ENCODE assay signal across 30 cellular contexts in the genomic region with DNA sequence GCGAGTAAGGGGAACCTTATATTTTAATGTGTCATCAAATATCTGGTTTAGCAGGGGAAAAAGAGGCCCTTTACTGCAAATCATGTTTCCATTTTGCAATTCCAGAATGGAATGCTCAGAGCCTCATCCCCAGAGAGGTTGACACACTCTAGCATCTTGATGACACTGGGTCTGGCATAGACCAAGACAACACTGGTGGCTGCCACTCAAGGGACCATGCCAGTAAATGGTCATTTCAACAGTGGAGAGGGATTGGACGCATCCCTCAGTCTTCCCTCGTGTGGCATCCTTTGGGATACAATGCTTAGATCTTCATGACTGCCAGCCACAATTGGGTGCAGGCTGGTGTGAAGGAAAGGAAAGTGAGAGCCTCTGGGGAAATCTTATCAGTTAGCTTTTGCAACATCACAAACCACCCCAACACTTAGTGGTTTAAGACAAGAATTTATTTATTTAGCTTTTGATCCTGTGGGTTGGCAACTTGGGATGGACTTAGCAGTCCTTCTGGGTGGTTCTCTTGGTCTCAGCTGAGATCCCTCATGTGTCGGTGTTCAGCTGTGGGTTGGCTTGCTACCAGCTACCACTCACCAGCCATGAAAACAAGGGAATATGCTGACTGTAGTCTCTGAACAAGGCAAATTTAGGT. TPM values are rescaled to one million over a fixed set of nuclear protein-coding genes. Genes with fewer than 3 reads are reported as not detected.
DNase-seq lines count a peak whose midpoint lies in the region; ATAC-seq and TF ChIP-seq lines count a peak whose summit lies in the region.
"Had no signal": no experiment of that assay in that cellular context is flagged by ENCODE, and none has a peak within 500 bp of the region (broad histone marks: within the 10 kb centered on the region; RNA-seq: fewer than 3 reads in every experiment).

No MANE protein-coding gene starts in this region.

- H3K9me3 Mint-ChIP-seq in CD8-positive, alpha-beta memory T cell: peaks cover 0 to 4% (median 0%) of the 10 kb centered on the region in 5 donors
- H3K9me3 Mint-ChIP-seq: natural killer cell had no signal

- no peaks in the 10 kb centered on the region for H3K9me3 ChIP-seq in right cardiac atrium (ENCODE audit: control insufficient read depth, low read length)
- H3K9me3 ChIP-seq in left lung: no peaks in the 10 kb centered on the region
- H3K9me3 ChIP-seq in upper lobe of right lung: no peaks in the 10 kb centered on the region
- no peaks in the 10 kb centered on the region for H3K9me3 ChIP-seq in gastroesophageal sphincter
- H3K9me3 ChIP-seq in CD8-positive, alpha-beta memory T cell (ENCODE audit: low read length): no peaks in the 10 kb centered on the region
- H3K9me3 ChIP-seq: body of pancreas, prostate gland had no signal

- H3K27me3 ChIP-seq in right cardiac atrium (ENCODE audit: control insufficient read depth, insufficient read depth): no peaks in the 10 kb centered on the region
- H3K27me3 ChIP-seq in left lung: no peaks in the 10 kb centered on the region
- no peaks in the 10 kb centered on the region for H3K27me3 ChIP-seq in upper lobe of right lung
- no peaks in the 10 kb centered on the region for H3K27me3 ChIP-seq in gastroesophageal sphincter
- H3K27me3 ChIP-seq in CD8-positive, alpha-beta memory T cell (ENCODE audit: insufficient read depth, low read length, poor library complexity, severe bottlenecking): no peaks in the 10 kb centered on the region
- H3K27me3 ChIP-seq: body of pancreas had no signal

- intact Hi-C loops in right cardiac atrium (cut with DNase I): no loop called here
- intact Hi-C loops in left cardiac atrium (cut with DNase I): no loop called here
- intact Hi-C loops in left lung (cut with DNase I): no loop called here
- intact Hi-C loops in upper lobe of right lung (cut with DNase I): no loop called here

- peak overlapping the region; percentile 11 for H3K27ac ChIP-seq in right cardiac atrium (ENCODE audit: low read length)
- H3K27ac ChIP-seq in left lung: no peak overlapping the region
- no peak overlapping the region for H3K27ac ChIP-seq in upper lobe of right lung
- no peak overlapping the region for H3K27ac ChIP-seq in gastroesophageal sphincter
- no peak overlapping the region for H3K27ac ChIP-seq in CD8-positive, alpha-beta memory T cell (ENCODE audit: low read depth, low read length)
- H3K27ac ChIP-seq: A549, body of pancreas, PC-9, prostate gland had no signal

- no peak overlapping the region for H3K4me3 Mint-ChIP-seq in CD8-positive, alpha-beta memory T cell
- H3K4me3 Mint-ChIP-seq: CD8-positive, alpha-beta T cell; natural killer cell; T-helper 17 cell had no signal

- CTCF ChIA-PET in CD8-positive, alpha-beta memory T cell (lab: Charles Lee): no interaction called here

- H3K4me1 ChIP-seq in right cardiac atrium (ENCODE audit: control insufficient read depth, insufficient read depth, low read length) (peaks cover 3% of the 10 kb centered on the region), left lung (no peaks in the 10 kb centered on the region), upper lobe of right lung (no peaks in the 10 kb centered on the region), gastroesophageal sphincter (peaks cover 0 to 12% (median 0%) of the 10 kb centered on the region in 3 donors)
- no peaks in the 10 kb centered on the region for H3K4me1 ChIP-seq in CD8-positive, alpha-beta memory T cell (ENCODE audit: insufficient read depth, low read length)
- H3K4me1 ChIP-seq: A549, prostate gland had no signal

- H3K36me3 ChIP-seq in left lung (no peaks in the 10 kb centered on the region), upper lobe of right lung (no peaks in the 10 kb centered on the region), gastroesophageal sphincter (no peaks in the 10 kb centered on the region)
- no peaks in the 10 kb centered on the region for H3K36me3 ChIP-seq in CD8-positive, alpha-beta memory T cell (ENCODE audit: insufficient read depth, low read length)
- H3K36me3 ChIP-seq: prostate gland had no signal

- no peak for TF ChIP-seq POLR2A in gastroesophageal sphincter (IDR thresholded peaks at IDR 0.05)

- H3K27me3 Mint-ChIP-seq in CD8-positive, alpha-beta memory T cell: peaks cover 18 to 41% of the 10 kb centered on the region in 2 donors

- no peak overlapping the region for H3K27ac Mint-ChIP-seq in CD8-positive, alpha-beta memory T cell
- H3K27ac Mint-ChIP-seq: CD8-positive, alpha-beta T cell; natural killer cell; T-helper 17 cell had no signal

- ATAC-seq in right cardiac atrium: no peak
- ATAC-seq in left cardiac atrium: no peak
- peak; percentile 50 for ATAC-seq in left lung
- ATAC-seq in upper lobe of right lung: peak; percentile 17
- ATAC-seq in gastroesophageal sphincter: no peak
- ATAC-seq: A549; body of pancreas; CD8-positive, alpha-beta T cell; natural killer cell; T-helper 17 cell had no signal

- TF ChIP-seq EP300 in gastroesophageal sphincter (IDR thresholded peaks at IDR 0.05): no peak

- DNase-seq in right cardiac atrium (no peak), left cardiac atrium (no peak), astrocyte of the hippocampus (ENCODE audit: low read depth, low spot score) (peak; percentile 68), left lung (no peak), upper lobe of right lung (no peak), medulla oblongata (ENCODE audit: extremely low spot score) (no peak)
- DNase-seq in CD8-positive, alpha-beta memory T cell: no peak
- DNase-seq: activated CD4-positive, alpha-beta T cell treated with anti-CD3 and anti-CD28 coated beads, Interleukin-2, amount 50 U/mL, for 48 hours; activated CD4-positive, CD25-positive, alpha-beta regulatory T cell treated with anti-CD3 and anti-CD28 coated beads, Interleukin-2, amount 50 U/mL, for 72 hours; activated T-cell treated with anti-CD3 and anti-CD28 coated beads, Interleukin-2, amount 50 U/mL, for 48 hours; AML-193; body of pancreas; CD8-positive, alpha-beta T cell; EL; natural killer cell; NCI-H1105 treated with DMSO at 0.1 percent for 48 hours; NCI-H2029 treated with DMSO at 0.1 percent for 48 hours; NCI-H2227 treated with DMSO at 0.1 percent for 48 hours; NCI-H69; nucleus accumbens; PC-9; SHP77; stimulated activated naive CD4-positive, alpha-beta T cell; T-helper 17 cell had no signal

- WGBS in right cardiac atrium: 73% methylated on average over 4 of the region's 4 CpGs
- 100% methylated on average over 1 of the region's 4 CpGs; no CpG with 5 or more reads in 1 of the 2 donors for WGBS in gastroesophageal sphincter (ENCODE audit: low coverage in 1 of 2), 2 donors

- H3K36me3 Mint-ChIP-seq in CD8-positive, alpha-beta memory T cell: no peaks in the 10 kb centered on the region
- H3K36me3 Mint-ChIP-seq: CD8-positive, alpha-beta T cell; natural killer cell had no signal

- H3K4me3 ChIP-seq in right cardiac atrium (ENCODE audit: low read length) (no peak overlapping the region), left lung (no peak overlapping the region), upper lobe of right lung (no peak overlapping the region), gastroesophageal sphincter (no peak overlapping the region)
- no peak overlapping the region for H3K4me3 ChIP-seq in CD8-positive, alpha-beta memory T cell (ENCODE audit: low read length)
- H3K4me3 ChIP-seq: A549, body of pancreas, lung, PC-9, prostate gland, skin epidermis had no signal

- H3K4me1 Mint-ChIP-seq in CD8-positive, alpha-beta memory T cell: no peaks in the 10 kb centered on the region
- H3K4me1 Mint-ChIP-seq: natural killer cell, T-helper 17 cell had no signal

- TF ChIP-seq CTCF in left lung (IDR thresholded peaks at IDR 0.05) (no peak), upper lobe of right lung (IDR thresholded peaks at IDR 0.05) (no peak), gastroesophageal sphincter (IDR thresholded peaks at IDR 0.05) (no peak)

- POLR2A ChIA-PET in CD8-positive, alpha-beta memory T cell (lab: Charles Lee): no interaction called here

RNA-seq across cellular contexts. Expression of gene TACC2, which starts 21.6 kb away (rescaled TPM):
- total RNA-seq in right cardiac atrium (100 to 1,000 TPM; 274 to 370 (median 307) TPM), left cardiac atrium (100 to 1,000 TPM; 210 to 237 TPM), left lung (100 to 1,000 TPM; 166 to 193 TPM), upper lobe of right lung (236 TPM), gastroesophageal sphincter (100 to 1,000 TPM in 1 of 4 donors, 10 to 100 TPM in 3; 63.1 to 102 (median 74.9) TPM)
- polyA plus RNA-seq in right cardiac atrium: 234 TPM
- not detected for total RNA-seq in CD8-positive, alpha-beta memory T cell
- not detected for polyA plus RNA-seq in CD8-positive, alpha-beta memory T cell
- total RNA-seq: CD8-positive, alpha-beta T cell; mononuclear cell; natural killer cell; T-helper 17 cell had no signal

RNA-seq across cellular contexts. Expression of gene NSMCE4A, which starts 35.5 kb away (rescaled TPM):
- 10 to 100 TPM; 30.3 to 43.1 (median 35.0) TPM for total RNA-seq in right cardiac atrium
- polyA plus RNA-seq in right cardiac atrium: 48.0 TPM
- 10 to 100 TPM; 31.4 to 35.8 TPM for total RNA-seq in left cardiac atrium
- total RNA-seq in left lung: 10 to 100 TPM; 26.2 to 36.1 TPM
- total RNA-seq in upper lobe of right lung: 38.4 TPM
- 100 to 1,000 TPM in 1 of 4 donors, 10 to 100 TPM in 3; 65.2 to 135 (median 85.1) TPM for total RNA-seq in gastroesophageal sphincter
- total RNA-seq in CD8-positive, alpha-beta memory T cell: 10 to 100 TPM; 67.8 to 70.9 TPM
- 58.2 TPM for polyA plus RNA-seq in CD8-positive, alpha-beta memory T cell

Comparison
In these comparisons a context has a peak if more than half of its experiments do, and no peak if none do; other contexts are left out.
1. ATAC-seq: peak in left lung (single experiment) and upper lobe of right lung (single experiment); none in right cardiac atrium (0 of 2), left cardiac atrium (0 of 2) and gastroesophageal sphincter (single experiment).
2. RNA of gene TACC2, which starts 21.6 kb away (total RNA-seq): 274 to 370 TPM in right cardiac atrium, 210 to 237 TPM in left cardiac atrium, 236 TPM in upper lobe of right lung (single experiment), 166 to 193 TPM in left lung and 63.1 to 102 TPM in gastroesophageal sphincter; not detected in CD8-positive, alpha-beta memory T cell; every median in the first group is over 10 times any median in the second.